19 cellular contexts compared by ENCODE assay signal in genomic region chr18:56902653-56903052, GRCh38.
DNase-seq lines count a peak whose midpoint lies in the region; ATAC-seq, FAIRE-seq and TF ChIP-seq lines count a peak whose summit lies in the region.
"Had no signal": no experiment of that assay in that cellular context is flagged by ENCODE, and none has a peak within 500 bp of the region (broad histone marks: within the 10 kb centered on the region; RNA-seq: fewer than 3 reads in every experiment).

No MANE protein-coding gene starts in this region.

- dilution Hi-C loops in keratinocyte (cut with MboI; ENCODE audit: extremely low pct_ligation_motif_present, low sequenced_read_pairs): no loop called here

- peaks cover 15% of the 10 kb centered on the region for H3K4me1 ChIP-seq in OCI-LY3 (ENCODE audit: low read length)
- peaks cover 6% of the 10 kb centered on the region for H3K4me1 ChIP-seq in keratinocyte (ENCODE audit: control insufficient read depth, extremely low read depth, insufficient read depth, low read length)
- no peaks in the 10 kb centered on the region for H3K4me1 ChIP-seq in neural progenitor cell
- H3K4me1 ChIP-seq in CD8-positive, alpha-beta memory T cell (ENCODE audit: insufficient read depth, low read length): peaks cover 5% of the 10 kb centered on the region
- H3K4me1 ChIP-seq: sigmoid colon, SJCRH30 had no signal

- H4K20me1 ChIP-seq in OCI-LY3 (ENCODE audit: insufficient read depth, low read length) (no peaks in the 10 kb centered on the region), keratinocyte (ENCODE audit: control insufficient read depth, extremely low read depth, insufficient read depth, low read length) (no peaks in the 10 kb centered on the region), neural progenitor cell (ENCODE audit: low read depth) (no peaks in the 10 kb centered on the region)

- CTCF ChIA-PET in Calu3 (lab: Charles Lee): interaction anchor here (0.6 to 1.3 kb wide), 6 partner anchors 12 to 1669 kb away, joined by 3 to 14 read pairs (median 4); partner anchors contain the start of gene ONECUT2
- CTCF ChIA-PET in CD8-positive, alpha-beta memory T cell (lab: Charles Lee): no interaction called here

- H3K79me2 ChIP-seq in OCI-LY3 (ENCODE audit: low read length): no peaks in the 10 kb centered on the region
- no peaks in the 10 kb centered on the region for H3K79me2 ChIP-seq in keratinocyte (ENCODE audit: control insufficient read depth, insufficient read depth, low read length)
- H3K79me2 ChIP-seq in neural progenitor cell (ENCODE audit: low read depth): no peaks in the 10 kb centered on the region

- H2AFZ ChIP-seq in OCI-LY3 (ENCODE audit: low read depth, low read length): peak overlapping the region; percentile 35
- no peak overlapping the region for H2AFZ ChIP-seq in keratinocyte (ENCODE audit: control insufficient read depth, low read length)
- H2AFZ ChIP-seq in neural progenitor cell (replicated peaks): no peak overlapping the region

- H3K36me3 ChIP-seq in OCI-LY3 (replicated peaks; ENCODE audit: low read depth, low read length) (no peaks in the 10 kb centered on the region), keratinocyte (ENCODE audit: control insufficient read depth in 2 of 2, extremely low read depth in 1 of 2, insufficient read depth in 2 of 2, low read length in 2 of 2) (no peaks in the 10 kb centered on the region), neural progenitor cell (no peaks in the 10 kb centered on the region)
- H3K36me3 ChIP-seq in CD8-positive, alpha-beta memory T cell (ENCODE audit: insufficient read depth, low read length): no peaks in the 10 kb centered on the region
- H3K36me3 ChIP-seq: cardiac muscle cell, MG63, sigmoid colon, SJCRH30 had no signal

- no peak for TF ChIP-seq CTCF in Calu3 (IDR thresholded peaks at IDR 0.05; ENCODE audit: unreplicated experiment)
- TF ChIP-seq CTCF in OCI-LY3 (IDR thresholded peaks at IDR 0.05; ENCODE audit: low read depth, low read length): no peak
- TF ChIP-seq CTCF in keratinocyte (optimal IDR thresholded peaks at IDR 0.05 in 1 of 3, IDR thresholded peaks at IDR 0.05 in 1 of 3, conservative IDR thresholded peaks at IDR 0.05 in 1 of 3; ENCODE audit: extremely low read depth in 1 of 3, insufficient read depth in 2 of 3, low read length in 3 of 3): no peak
- TF ChIP-seq CTCF in neural progenitor cell (IDR thresholded peaks at IDR 0.05): no peak

- POLR2A ChIA-PET in CD8-positive, alpha-beta memory T cell (lab: Charles Lee): no interaction called here

- H3K36me3 Mint-ChIP-seq in Calu3 (ENCODE audit: insufficient read depth, unreplicated experiment) (no peaks in the 10 kb centered on the region), T-helper 17 cell (ENCODE audit: low read depth) (no peaks in the 10 kb centered on the region), neural progenitor cell (no peaks in the 10 kb centered on the region)
- peaks cover 4 to 12% (median 5%) of the 10 kb centered on the region in 3 donors for H3K36me3 Mint-ChIP-seq in CD8-positive, alpha-beta memory T cell

- H3K4me3 ChIP-seq in OCI-LY3 (ENCODE audit: low read length) (peak overlapping the region; percentile 42), keratinocyte (ENCODE audit: control insufficient read depth in 2 of 3, extremely low read depth in 1 of 3, insufficient read depth in 2 of 3, low read depth in 1 of 3, low read length in 3 of 3) (no peak overlapping the region), neural progenitor cell (no peak overlapping the region)
- no peak overlapping the region for H3K4me3 ChIP-seq in CD8-positive, alpha-beta memory T cell (ENCODE audit: low read length)
- H3K4me3 ChIP-seq: cardiac muscle cell, MG63, sigmoid colon, SJCRH30 had no signal

- FAIRE-seq in keratinocyte (lab: Jason Lieb, UNC): peak; percentile 36
- FAIRE-seq: H54 had no signal

- BruUV-seq in Calu3 (replicated peaks; lab: Mats Ljungman, UMichigan): no TSS peak

- DNase-seq in Calu3: no peak
- DNase-seq in keratinocyte (ENCODE audit: low read depth, low spot score): no peak
- no peak for DNase-seq in T-helper 17 cell
- no peak for DNase-seq in neural progenitor cell (ENCODE audit: low spot score)
- DNase-seq in CD8-positive, alpha-beta memory T cell: no peak
- DNase-seq: activated CD8-positive, alpha-beta memory T cell treated with anti-CD3 and anti-CD28 coated beads, Interleukin-2, amount 10 ng/mL, durations not matched to agents 7 days and 5 days; CD8-positive, alpha-beta T cell; MG63; NCI-H187 treated with DMSO at 0.1 percent for 48 hours; NCI-H446 treated with DMSO at 0.1 percent for 48 hours; sigmoid colon; SJCRH30; stimulated activated CD4-positive, alpha-beta T cell treated with anti-CD3 and anti-CD28 coated beads, Interleukin-1b, Interleukin-23, amount 100 ng/mL, for 48 hours had no signal

- H3K9me3 ChIP-seq in OCI-LY3 (ENCODE audit: insufficient read depth, low read length): no peaks in the 10 kb centered on the region
- H3K9me3 ChIP-seq in keratinocyte (ENCODE audit: control insufficient read depth, low read depth, low read length): no peaks in the 10 kb centered on the region
- no peaks in the 10 kb centered on the region for H3K9me3 ChIP-seq in T-helper 17 cell (ENCODE audit: control insufficient read depth, low read length, poor library complexity, severe bottlenecking)
- no peaks in the 10 kb centered on the region for H3K9me3 ChIP-seq in neural progenitor cell (ENCODE audit: low read depth)
- no peaks in the 10 kb centered on the region for H3K9me3 ChIP-seq in CD8-positive, alpha-beta memory T cell (ENCODE audit: low read length)
- H3K9me3 ChIP-seq: MG63, sigmoid colon, SJCRH30 had no signal

- peak overlapping the region; percentile 25 for H3K4me3 Mint-ChIP-seq in Calu3 (ENCODE audit: low read depth, unreplicated experiment)
- no peak overlapping the region for H3K4me3 Mint-ChIP-seq in T-helper 17 cell
- H3K4me3 Mint-ChIP-seq in neural progenitor cell: no peak overlapping the region
- H3K4me3 Mint-ChIP-seq in CD8-positive, alpha-beta memory T cell: no peak overlapping the region
- H3K4me3 Mint-ChIP-seq: activated CD8-positive, alpha-beta memory T cell treated with anti-CD3 and anti-CD28 coated beads, Interleukin-2, amount 10 ng/mL, durations not matched to agents 7 days and 5 days; CD8-positive, alpha-beta T cell; T-helper 2 cell treated with Interferon-gamma antibody and Interleukin-4, amounts not matched to agents 5 μg/mL and 100 μg/mL, for 36 hours had no signal

- H3K9me3 Mint-ChIP-seq in Calu3 (ENCODE audit: low read depth, unreplicated experiment) (no peaks in the 10 kb centered on the region), neural progenitor cell (no peaks in the 10 kb centered on the region)
- no peaks in the 10 kb centered on the region for H3K9me3 Mint-ChIP-seq in CD8-positive, alpha-beta memory T cell
- H3K9me3 Mint-ChIP-seq: CD8-positive, alpha-beta T cell; T-helper 2 cell treated with Interferon-gamma antibody and Interleukin-4, amounts not matched to agents 5 μg/mL and 100 μg/mL, for 36 hours had no signal

- intact Hi-C loops in Calu3 (cut with micrococcal nuclease; ENCODE audit: unreplicated experiment): loop anchor here (2.0 to 5.0 kb wide), 2 partner anchors 35 to 82 kb away; no protein-coding TSS in a partner anchor

- H3K27ac ChIP-seq in OCI-LY3 (ENCODE audit: low read length) (peak overlapping the region; percentile 21), keratinocyte (ENCODE audit: control insufficient read depth, insufficient read depth, low read length) (no peak overlapping the region), neural progenitor cell (no peak overlapping the region)
- H3K27ac ChIP-seq in CD8-positive, alpha-beta memory T cell (ENCODE audit: low read depth, low read length): no peak overlapping the region
- H3K27ac ChIP-seq: cardiac muscle cell, sigmoid colon, SJCRH30 had no signal

- H3K27me3 ChIP-seq in OCI-LY3 (ENCODE audit: low read depth, low read length): no peaks in the 10 kb centered on the region
- H3K27me3 ChIP-seq in keratinocyte (ENCODE audit: control insufficient read depth, extremely low read depth, insufficient read depth, low read length): no peaks in the 10 kb centered on the region
- H3K27me3 ChIP-seq in neural progenitor cell: no peaks in the 10 kb centered on the region
- no peaks in the 10 kb centered on the region for H3K27me3 ChIP-seq in CD8-positive, alpha-beta memory T cell (ENCODE audit: insufficient read depth, low read length, poor library complexity, severe bottlenecking)
- H3K27me3 ChIP-seq: cardiac muscle cell, MG63, sigmoid colon, SJCRH30 had no signal

- ATAC-seq in GM19463 (IDR thresholded peaks at IDR 0.05; ENCODE audit: unreplicated experiment) (peak; percentile 68), T-helper 17 cell (no peak), HG02642 (IDR thresholded peaks at IDR 0.05; ENCODE audit: poor library complexity, unreplicated experiment) (no peak)
- ATAC-seq: activated CD8-positive, alpha-beta memory T cell treated with anti-CD3 and anti-CD28 coated beads, Interleukin-2, amount 10 ng/mL, durations not matched to agents 7 days and 5 days; CD8-positive, alpha-beta T cell had no signal

- no peaks in the 10 kb centered on the region for H3K9me1 ChIP-seq in keratinocyte (ENCODE audit: control insufficient read depth, extremely low read depth, insufficient read depth, low read length)

- peaks cover 50% of the 10 kb centered on the region for H3K4me1 Mint-ChIP-seq in Calu3 (ENCODE audit: low read depth, unreplicated experiment)
- H3K4me1 Mint-ChIP-seq in T-helper 17 cell: peaks cover 14% of the 10 kb centered on the region
- peaks cover 6% of the 10 kb centered on the region for H3K4me1 Mint-ChIP-seq in neural progenitor cell
- H3K4me1 Mint-ChIP-seq in CD8-positive, alpha-beta memory T cell: peaks cover 11 to 29% (median 21%) of the 10 kb centered on the region in 3 donors

- H3K9ac ChIP-seq in OCI-LY3 (ENCODE audit: low read length) (peak overlapping the region; percentile 18), keratinocyte (ENCODE audit: control insufficient read depth, extremely low read depth, insufficient read depth, low read length) (no peak overlapping the region), neural progenitor cell (no peak overlapping the region)

- peak overlapping the region; percentile 88 for H3K27ac Mint-ChIP-seq in Calu3 (ENCODE audit: unreplicated experiment)
- no peak overlapping the region for H3K27ac Mint-ChIP-seq in T-helper 17 cell
- H3K27ac Mint-ChIP-seq in neural progenitor cell: no peak overlapping the region
- H3K27ac Mint-ChIP-seq in CD8-positive, alpha-beta memory T cell: no peak overlapping the region
- H3K27ac Mint-ChIP-seq: activated CD8-positive, alpha-beta memory T cell treated with anti-CD3 and anti-CD28 coated beads, Interleukin-2, amount 10 ng/mL, durations not matched to agents 7 days and 5 days; CD8-positive, alpha-beta T cell; T-helper 2 cell treated with Interferon-gamma antibody and Interleukin-4, amounts not matched to agents 5 μg/mL and 100 μg/mL, for 36 hours had no signal

- no peaks in the 10 kb centered on the region for H3K27me3 Mint-ChIP-seq in Calu3 (ENCODE audit: unreplicated experiment)
- H3K27me3 Mint-ChIP-seq in T-helper 17 cell: no peaks in the 10 kb centered on the region
- no peaks in the 10 kb centered on the region for H3K27me3 Mint-ChIP-seq in neural progenitor cell (ENCODE audit: insufficient read depth, low read depth)
- H3K27me3 Mint-ChIP-seq in CD8-positive, alpha-beta memory T cell: no peaks in the 10 kb centered on the region
- H3K27me3 Mint-ChIP-seq: activated CD8-positive, alpha-beta memory T cell treated with anti-CD3 and anti-CD28 coated beads, Interleukin-2, amount 10 ng/mL, durations not matched to agents 7 days and 5 days had no signal

- no peaks in the 10 kb centered on the region for H3F3A ChIP-seq in neural progenitor cell (ENCODE audit: low read depth)

- H3K4me2 ChIP-seq in OCI-LY3 (ENCODE audit: low read length): peak overlapping the region; percentile 70
- H3K4me2 ChIP-seq in keratinocyte (ENCODE audit: control insufficient read depth, extremely low read depth, insufficient read depth, low read depth, low read length): no peak overlapping the region
- H3K4me2 ChIP-seq in neural progenitor cell: no peak overlapping the region
